In genomic region chr20:3173582-3174441, GRCh38 we compare ENCODE assay signal across 1 cellular context.
TF ChIP-seq lines count a peak whose summit lies in the region.

No MANE protein-coding gene starts in this region.

TF ChIP-seq in K562, 482 proteins besides CTCF, POLR2A, EP300 and RAD21 (continued from another document and continues in another):
- TF ChIP-seq E2F6 (IDR thresholded peaks at IDR 0.05; ENCODE audit: borderline replicate concordance in 1 of 2, extremely low read depth in 1 of 2, insufficient read depth in 1 of 2, insufficient read length in 1 of 2, low read depth in 1 of 2, low read length in 1 of 2, poor library complexity in 1 of 2, severe bottlenecking in 1 of 2): peak; percentile 8 to 43
- no peak for TF ChIP-seq PML (IDR thresholded peaks at IDR 0.05; ENCODE audit: low read length)
- TF ChIP-seq CHCHD3 (CRISPR knock-in tag; IDR thresholded peaks at IDR 0.05): no peak
- no peak for TF ChIP-seq KLF16 (IDR thresholded peaks at IDR 0.05)
- peak; percentile 84 for TF ChIP-seq BCOR (IDR thresholded peaks at IDR 0.05)
- no peak for TF ChIP-seq NELFE (IDR thresholded peaks at IDR 0.05; ENCODE audit: insufficient read depth, insufficient read length)
- TF ChIP-seq RFX1 (IDR thresholded peaks at IDR 0.05): no peak
- no peak for TF ChIP-seq SMAD4 (CRISPR knock-in tag; conservative IDR thresholded peaks at IDR 0.05)
- no peak for TF ChIP-seq RBM22 (IDR thresholded peaks at IDR 0.05; ENCODE audit: low read depth, low read length, poor library complexity, severe bottlenecking)
- no peak for TF ChIP-seq DMBX1 (CRISPR knock-in tag; IDR thresholded peaks at IDR 0.05; ENCODE audit: borderline replicate concordance)
- 0 out of 2 replicates have a peak, but pooled peaks have one; percentile 21 for TF ChIP-seq SMARCA5 (IDR thresholded peaks at IDR 0.05)
- peak; percentile 90 for TF ChIP-seq ZNF436 (CRISPR knock-in tag; IDR thresholded peaks at IDR 0.05)
- TF ChIP-seq ZFP1 (CRISPR knock-in tag; IDR thresholded peaks at IDR 0.05): no peak
- TF ChIP-seq KLF1 (tag; IDR thresholded peaks at IDR 0.05): 0 out of 2 replicates have a peak, but pooled peaks have one; percentile 47
- TF ChIP-seq TAL1 (IDR thresholded peaks at IDR 0.05): no peak
- TF ChIP-seq ZNF699 (CRISPR knock-in tag; IDR thresholded peaks at IDR 0.05; ENCODE audit: insufficient replicate concordance): no peak
- TF ChIP-seq TCF3 (CRISPR knock-in tag; IDR thresholded peaks at IDR 0.05): no peak
- TF ChIP-seq GATA2 (CRISPR knock-in tag; IDR thresholded peaks at IDR 0.05): no peak
- TF ChIP-seq, protein P1, sequence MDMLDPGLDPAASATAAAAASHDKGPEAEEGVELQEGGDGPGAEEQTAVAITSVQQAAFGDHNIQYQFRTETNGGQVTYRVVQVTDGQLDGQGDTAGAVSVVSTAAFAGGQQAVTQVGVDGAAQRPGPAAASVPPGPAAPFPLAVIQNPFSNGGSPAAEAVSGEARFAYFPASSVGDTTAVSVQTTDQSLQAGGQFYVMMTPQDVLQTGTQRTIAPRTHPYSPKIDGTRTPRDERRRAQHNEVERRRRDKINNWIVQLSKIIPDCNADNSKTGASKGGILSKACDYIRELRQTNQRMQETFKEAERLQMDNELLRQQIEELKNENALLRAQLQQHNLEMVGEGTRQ (CRISPR knock-in tag; IDR thresholded peaks at IDR 0.05): no peak
- TF ChIP-seq ZNF24 (IDR thresholded peaks at IDR 0.05): no peak
- TF ChIP-seq PCBP2 (IDR thresholded peaks at IDR 0.05; ENCODE audit: low read depth, low read length, poor library complexity, severe bottlenecking): no peak
- TF ChIP-seq MAFG (tag; conservative IDR thresholded peaks at IDR 0.05): no peak
- TF ChIP-seq, protein P2, sequence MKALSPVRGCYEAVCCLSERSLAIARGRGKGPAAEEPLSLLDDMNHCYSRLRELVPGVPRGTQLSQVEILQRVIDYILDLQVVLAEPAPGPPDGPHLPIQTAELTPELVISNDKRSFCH (CRISPR knock-in tag; IDR thresholded peaks at IDR 0.05): no peak
- TF ChIP-seq, protein P2 (tag; IDR thresholded peaks at IDR 0.05): no peak; the same call in 1 of the 2 replicates
- TF ChIP-seq ZC3H11A (IDR thresholded peaks at IDR 0.05; ENCODE audit: low read depth, low read length): no peak
- TF ChIP-seq ZNF184 (CRISPR knock-in tag; IDR thresholded peaks at IDR 0.05): no peak
- no peak for TF ChIP-seq KDM2B (CRISPR knock-in tag; IDR thresholded peaks at IDR 0.05)
- peak; percentile 80; the same call in 1 of the 2 replicates for TF ChIP-seq SP1 (CRISPR knock-in tag; IDR thresholded peaks at IDR 0.05)
- no peak for TF ChIP-seq GABPB2 (CRISPR knock-in tag; conservative IDR thresholded peaks at IDR 0.05)
- no peak for TF ChIP-seq ARID3A (IDR thresholded peaks at IDR 0.05; ENCODE audit: borderline replicate concordance, low read depth, low read length)
- TF ChIP-seq, protein P3, sequence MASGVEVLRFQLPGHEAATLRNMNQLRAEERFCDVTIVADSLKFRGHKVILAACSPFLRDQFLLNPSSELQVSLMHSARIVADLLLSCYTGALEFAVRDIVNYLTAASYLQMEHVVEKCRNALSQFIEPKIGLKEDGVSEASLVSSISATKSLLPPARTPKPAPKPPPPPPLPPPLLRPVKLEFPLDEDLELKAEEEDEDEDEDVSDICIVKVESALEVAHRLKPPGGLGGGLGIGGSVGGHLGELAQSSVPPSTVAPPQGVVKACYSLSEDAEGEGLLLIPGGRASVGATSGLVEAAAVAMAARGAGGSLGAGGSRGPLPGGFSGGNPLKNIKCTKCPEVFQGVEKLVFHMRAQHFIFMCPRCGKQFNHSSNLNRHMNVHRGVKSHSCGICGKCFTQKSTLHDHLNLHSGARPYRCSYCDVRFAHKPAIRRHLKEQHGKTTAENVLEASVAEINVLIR (CRISPR knock-in tag; IDR thresholded peaks at IDR 0.05): no peak
- TF ChIP-seq SUPT5H (IDR thresholded peaks at IDR 0.05): peak; percentile 46; the same call in 1 of the 2 replicates
- no peak for TF ChIP-seq NR2F6 (CRISPR knock-in tag; IDR thresholded peaks at IDR 0.05)
- no peak for TF ChIP-seq ZZZ3 (IDR thresholded peaks at IDR 0.05)
- TF ChIP-seq, protein P4, sequence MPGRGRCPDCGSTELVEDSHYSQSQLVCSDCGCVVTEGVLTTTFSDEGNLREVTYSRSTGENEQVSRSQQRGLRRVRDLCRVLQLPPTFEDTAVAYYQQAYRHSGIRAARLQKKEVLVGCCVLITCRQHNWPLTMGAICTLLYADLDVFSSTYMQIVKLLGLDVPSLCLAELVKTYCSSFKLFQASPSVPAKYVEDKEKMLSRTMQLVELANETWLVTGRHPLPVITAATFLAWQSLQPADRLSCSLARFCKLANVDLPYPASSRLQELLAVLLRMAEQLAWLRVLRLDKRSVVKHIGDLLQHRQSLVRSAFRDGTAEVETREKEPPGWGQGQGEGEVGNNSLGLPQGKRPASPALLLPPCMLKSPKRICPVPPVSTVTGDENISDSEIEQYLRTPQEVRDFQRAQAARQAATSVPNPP (IDR thresholded peaks at IDR 0.05; ENCODE audit: borderline replicate concordance, insufficient read depth, insufficient read length): no peak
- no peak for TF ChIP-seq TAF15 (IDR thresholded peaks at IDR 0.05; ENCODE audit: low read depth, low read length)
- TF ChIP-seq NCOR1 (IDR thresholded peaks at IDR 0.05): no peak
- no peak for TF ChIP-seq CREBBP (IDR thresholded peaks at IDR 0.05; ENCODE audit: low read depth, low read length)
- no peak for TF ChIP-seq PTTG1 (tag; IDR thresholded peaks at IDR 0.05; ENCODE audit: low read depth)
- no peak for TF ChIP-seq ELF4 (CRISPR knock-in tag; IDR thresholded peaks at IDR 0.05)
- no peak for TF ChIP-seq ZNF253 (CRISPR knock-in tag; conservative IDR thresholded peaks at IDR 0.05)
- no peak for TF ChIP-seq PPARD (CRISPR knock-in tag; IDR thresholded peaks at IDR 0.05)
- TF ChIP-seq SIN3B (IDR thresholded peaks at IDR 0.05; ENCODE audit: low read depth): no peak
- TF ChIP-seq BRF1 (IDR thresholded peaks at IDR 0.05; ENCODE audit: borderline replicate concordance, extremely low read depth, insufficient read length): no peak
- TF ChIP-seq SIN3A (IDR thresholded peaks at IDR 0.05; ENCODE audit: borderline replicate concordance in 2 of 2, control insufficient read depth in 1 of 2, low read depth in 2 of 2, low read length in 2 of 2): peak; percentile 32 to 88; a peak in 3 of 4 replicates
- TF ChIP-seq SNAPC5 (CRISPR knock-in tag; IDR thresholded peaks at IDR 0.05): no peak
- no peak for TF ChIP-seq ZFP91 (CRISPR knock-in tag; IDR thresholded peaks at IDR 0.05)
- no peak for TF ChIP-seq ZNF444 (CRISPR knock-in tag; IDR thresholded peaks at IDR 0.05)
- no peak for TF ChIP-seq ZNF57 (CRISPR knock-in tag; IDR thresholded peaks at IDR 0.05)
- no peak for TF ChIP-seq PURB (CRISPR knock-in tag; IDR thresholded peaks at IDR 0.05; ENCODE audit: low read depth)
- no peak for TF ChIP-seq ZNF511 (CRISPR knock-in tag; IDR thresholded peaks at IDR 0.05)
- no peak for TF ChIP-seq ZBTB49 (CRISPR knock-in tag; IDR thresholded peaks at IDR 0.05; ENCODE audit: borderline replicate concordance)
- TF ChIP-seq STAG1 (CRISPR knock-in tag; IDR thresholded peaks at IDR 0.05; ENCODE audit: borderline replicate concordance): no peak
- TF ChIP-seq TAF1 (IDR thresholded peaks at IDR 0.05; ENCODE audit: control insufficient read depth, extremely low read depth, insufficient read depth, low read length, severe bottlenecking): peak; percentile 20
- no peak for TF ChIP-seq HNRNPL (IDR thresholded peaks at IDR 0.05; ENCODE audit: low read depth, low read length)
- 0 out of 2 replicates have a peak, but pooled peaks have one; percentile 10 for TF ChIP-seq CBX1 (IDR thresholded peaks at IDR 0.05; ENCODE audit: low read depth)
- no peak for TF ChIP-seq ZBTB8A (IDR thresholded peaks at IDR 0.05; ENCODE audit: partially characterized antibody)
- TF ChIP-seq, protein P5, sequence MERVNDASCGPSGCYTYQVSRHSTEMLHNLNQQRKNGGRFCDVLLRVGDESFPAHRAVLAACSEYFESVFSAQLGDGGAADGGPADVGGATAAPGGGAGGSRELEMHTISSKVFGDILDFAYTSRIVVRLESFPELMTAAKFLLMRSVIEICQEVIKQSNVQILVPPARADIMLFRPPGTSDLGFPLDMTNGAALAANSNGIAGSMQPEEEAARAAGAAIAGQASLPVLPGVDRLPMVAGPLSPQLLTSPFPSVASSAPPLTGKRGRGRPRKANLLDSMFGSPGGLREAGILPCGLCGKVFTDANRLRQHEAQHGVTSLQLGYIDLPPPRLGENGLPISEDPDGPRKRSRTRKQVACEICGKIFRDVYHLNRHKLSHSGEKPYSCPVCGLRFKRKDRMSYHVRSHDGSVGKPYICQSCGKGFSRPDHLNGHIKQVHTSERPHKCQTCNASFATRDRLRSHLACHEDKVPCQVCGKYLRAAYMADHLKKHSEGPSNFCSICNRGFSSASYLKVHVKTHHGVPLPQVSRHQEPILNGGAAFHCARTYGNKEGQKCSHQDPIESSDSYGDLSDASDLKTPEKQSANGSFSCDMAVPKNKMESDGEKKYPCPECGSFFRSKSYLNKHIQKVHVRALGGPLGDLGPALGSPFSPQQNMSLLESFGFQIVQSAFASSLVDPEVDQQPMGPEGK (CRISPR knock-in tag; IDR thresholded peaks at IDR 0.05; ENCODE audit: borderline replicate concordance): no peak
- TF ChIP-seq CBFA2T3 (IDR thresholded peaks at IDR 0.05): no peak
